Comparison of ENCODE assay signal across 21 cellular contexts in genomic region chr11:72010529-72011233, GRCh38. TPM values are rescaled to one million over a fixed set of nuclear protein-coding genes. Genes with fewer than 3 reads are reported as not detected.
DNase-seq lines count a peak whose midpoint lies in the region; ATAC-seq and FAIRE-seq lines count a peak whose summit lies in the region.
"Had no signal": no experiment of that assay in that cellular context is flagged by ENCODE, and none has a peak within 500 bp of the region (broad histone marks: within the 10 kb centered on the region; RNA-seq: fewer than 3 reads in every experiment).

No MANE protein-coding gene starts in this region.

- H3K27ac Mint-ChIP-seq in activated CD4-positive, alpha-beta memory T cell treated with anti-CD3 and anti-CD28 coated beads for 36 hours: peak overlapping the region; percentile 40
- H3K27ac Mint-ChIP-seq in activated CD4-positive, alpha-beta memory T cell treated with anti-CD3 and anti-CD28 coated beads, Interleukin-2, amount 10 ng/mL, durations not matched to agents 7 days and 5 days: no peak overlapping the region
- H3K27ac Mint-ChIP-seq in naive thymus-derived CD4-positive, alpha-beta T cell: peak overlapping the region in 7 of 9 donors; percentile 17 to 77 (median 43)

- ATAC-seq in naive thymus-derived CD4-positive, alpha-beta T cell: no peak
- no peak for ATAC-seq in HG03280 (IDR thresholded peaks at IDR 0.05; ENCODE audit: unreplicated experiment)
- ATAC-seq: foreskin keratinocyte had no signal

- intact Hi-C loops in activated CD4-positive, alpha-beta memory T cell treated with anti-CD3 and anti-CD28 coated beads for 36 hours (cut with micrococcal nuclease): no loop called here
- intact Hi-C loops in naive thymus-derived CD4-positive, alpha-beta T cell (cut with micrococcal nuclease): no loop called here

- POLR2A ChIA-PET in activated CD4-positive, alpha-beta memory T cell treated with anti-CD3 and anti-CD28 coated beads for 36 hours (lab: Charles Lee): no interaction called here
- POLR2A ChIA-PET in activated CD4-positive, alpha-beta memory T cell treated with anti-CD3 and anti-CD28 coated beads, Interleukin-2, amount 10 ng/mL, durations not matched to agents 7 days and 5 days (lab: Charles Lee): interaction anchor here (1.8 kb wide), 1 partner anchor 13 kb away, joined by 8 read pairs; the partner anchor contains the start of gene IL18BP
- POLR2A ChIA-PET in naive thymus-derived CD4-positive, alpha-beta T cell (lab: Charles Lee): interaction anchor here (1.0 kb wide), 2 partner anchors 11 to 23 kb away, joined by 3 to 4 read pairs; no protein-coding TSS in a partner anchor

- no peaks in the 10 kb centered on the region for H3K27me3 Mint-ChIP-seq in activated CD4-positive, alpha-beta memory T cell treated with anti-CD3 and anti-CD28 coated beads for 36 hours
- no peaks in the 10 kb centered on the region for H3K27me3 Mint-ChIP-seq in activated CD4-positive, alpha-beta memory T cell treated with anti-CD3 and anti-CD28 coated beads, Interleukin-2, amount 10 ng/mL, durations not matched to agents 7 days and 5 days
- no peaks in the 10 kb centered on the region for H3K27me3 Mint-ChIP-seq in naive thymus-derived CD4-positive, alpha-beta T cell
- H3K27me3 Mint-ChIP-seq: stimulated activated naive CD8-positive, alpha-beta T cell treated with anti-CD3 and anti-CD28 coated beads, Interleukin-15, Interleukin-2, amounts not matched to agents 100 ng/mL and 50 ng/mL, for 24 hours had no signal

- H3K4me1 ChIP-seq in naive thymus-derived CD4-positive, alpha-beta T cell (ENCODE audit: control insufficient read depth in 2 of 2, insufficient read depth in 2 of 2, low read length in 2 of 2): no peaks in the 10 kb centered on the region
- H3K4me1 ChIP-seq: foreskin keratinocyte had no signal

- no peaks in the 10 kb centered on the region for H3K4me1 Mint-ChIP-seq in activated CD4-positive, alpha-beta memory T cell treated with anti-CD3 and anti-CD28 coated beads for 36 hours (ENCODE audit: low read depth)
- no peaks in the 10 kb centered on the region for H3K4me1 Mint-ChIP-seq in activated CD4-positive, alpha-beta memory T cell treated with anti-CD3 and anti-CD28 coated beads, Interleukin-2, amount 10 ng/mL, durations not matched to agents 7 days and 5 days
- peaks cover 0 to 14% (median 5%) of the 10 kb centered on the region in 7 donors for H3K4me1 Mint-ChIP-seq in naive thymus-derived CD4-positive, alpha-beta T cell
- H3K4me1 Mint-ChIP-seq: CD14-positive monocyte had no signal

- peaks cover 49% of the 10 kb centered on the region for H3K36me3 Mint-ChIP-seq in activated CD4-positive, alpha-beta memory T cell treated with anti-CD3 and anti-CD28 coated beads for 36 hours
- peaks cover 76% of the 10 kb centered on the region for H3K36me3 Mint-ChIP-seq in activated CD4-positive, alpha-beta memory T cell treated with anti-CD3 and anti-CD28 coated beads, Interleukin-2, amount 10 ng/mL, durations not matched to agents 7 days and 5 days (ENCODE audit: low read depth)
- H3K36me3 Mint-ChIP-seq in naive thymus-derived CD4-positive, alpha-beta T cell: peaks cover 15 to 62% (median 32%) of the 10 kb centered on the region in 5 donors

- no peaks in the 10 kb centered on the region for H3K9me3 ChIP-seq in naive thymus-derived CD4-positive, alpha-beta T cell (ENCODE audit: control insufficient read depth in 2 of 3, low read length in 3 of 3)
- H3K9me3 ChIP-seq: vagina had no signal

- FAIRE-seq in frontal cortex (lab: Jason Lieb, UNC): no peak
- FAIRE-seq: A204.1, endothelial cell of umbilical vein had no signal

- H3K4me3 ChIP-seq in naive thymus-derived CD4-positive, alpha-beta T cell (ENCODE audit: low read length): no peak overlapping the region
- H3K4me3 ChIP-seq: GM23248, vagina had no signal

- in situ Hi-C loops in G401 (cut with HindIII; ENCODE audit: low sequenced_read_pairs): no loop called here

- no peaks in the 10 kb centered on the region for H3K9me3 Mint-ChIP-seq in activated CD4-positive, alpha-beta memory T cell treated with anti-CD3 and anti-CD28 coated beads for 36 hours
- no peaks in the 10 kb centered on the region for H3K9me3 Mint-ChIP-seq in activated CD4-positive, alpha-beta memory T cell treated with anti-CD3 and anti-CD28 coated beads, Interleukin-2, amount 10 ng/mL, durations not matched to agents 7 days and 5 days
- H3K9me3 Mint-ChIP-seq in naive thymus-derived CD4-positive, alpha-beta T cell: peaks cover 0 to 2% (median 0%) of the 10 kb centered on the region in 11 donors
- H3K9me3 Mint-ChIP-seq: stimulated activated naive CD8-positive, alpha-beta T cell treated with anti-CD3 and anti-CD28 coated beads, Interleukin-15, Interleukin-2, amounts not matched to agents 100 ng/mL and 50 ng/mL, for 24 hours had no signal

- CTCF ChIA-PET in activated CD4-positive, alpha-beta memory T cell treated with anti-CD3 and anti-CD28 coated beads for 36 hours (lab: Charles Lee): no interaction called here
- CTCF ChIA-PET in activated CD4-positive, alpha-beta memory T cell treated with anti-CD3 and anti-CD28 coated beads, Interleukin-2, amount 10 ng/mL, durations not matched to agents 7 days and 5 days (lab: Charles Lee): no interaction called here
- CTCF ChIA-PET in naive thymus-derived CD4-positive, alpha-beta T cell (lab: Charles Lee): interaction anchor here (0.6 kb wide), 1 partner anchor 735 kb away, joined by 5 read pairs; no protein-coding TSS in a partner anchor

- DNase-seq in activated CD4-positive, alpha-beta memory T cell treated with anti-CD3 and anti-CD28 coated beads for 36 hours: no peak
- no peak for DNase-seq in activated CD4-positive, alpha-beta memory T cell treated with anti-CD3 and anti-CD28 coated beads, Interleukin-2, amount 10 ng/mL, durations not matched to agents 7 days and 5 days
- DNase-seq in G401 (ENCODE audit: low spot score) (peak; percentile 74), cerebellar cortex (ENCODE audit: low spot score) (peak; percentile 63), glomerular visceral epithelial cell (ENCODE audit: extremely low spot score) (no peak), frontal cortex (ENCODE audit: low spot score in 2 of 2) (no peak)
- DNase-seq in naive thymus-derived CD4-positive, alpha-beta T cell: no peak
- DNase-seq: cerebellar nuclear complex, DND-41, foreskin keratinocyte, GM23248, NCI-H1092 treated with DMSO at 0.1 percent for 48 hours, NCI-H2107, NCI-H69 had no signal

- H3K36me3 ChIP-seq in naive thymus-derived CD4-positive, alpha-beta T cell (ENCODE audit: control insufficient read depth in 2 of 3, insufficient read depth in 3 of 3, low read length in 3 of 3): peaks cover 62 to 99% (median 84%) of the 10 kb centered on the region in 3 experiments

- H3K27me3 ChIP-seq in naive thymus-derived CD4-positive, alpha-beta T cell (ENCODE audit: control insufficient read depth in 2 of 2, insufficient read depth in 2 of 2, low read length in 2 of 2): no peaks in the 10 kb centered on the region
- H3K27me3 ChIP-seq: foreskin keratinocyte, vagina had no signal

- H3K4me3 Mint-ChIP-seq in activated CD4-positive, alpha-beta memory T cell treated with anti-CD3 and anti-CD28 coated beads for 36 hours: no peak overlapping the region
- H3K4me3 Mint-ChIP-seq in activated CD4-positive, alpha-beta memory T cell treated with anti-CD3 and anti-CD28 coated beads, Interleukin-2, amount 10 ng/mL, durations not matched to agents 7 days and 5 days: no peak overlapping the region
- no peak overlapping the region for H3K4me3 Mint-ChIP-seq in naive thymus-derived CD4-positive, alpha-beta T cell
- H3K4me3 Mint-ChIP-seq: CD14-positive monocyte; stimulated activated naive CD8-positive, alpha-beta T cell treated with anti-CD3 and anti-CD28 coated beads, Interleukin-15, Interleukin-2, amounts not matched to agents 100 ng/mL and 50 ng/mL, for 24 hours had no signal

- H3K27ac ChIP-seq in naive thymus-derived CD4-positive, alpha-beta T cell (ENCODE audit: low read depth, low read length): peak overlapping the region; percentile 44
- H3K27ac ChIP-seq: foreskin keratinocyte, GM23248, KMS-11, vagina had no signal

RNA-seq across cellular contexts. Expression of gene IL18BP, which starts 12.0 kb away (rescaled TPM):
- total RNA-seq in activated CD4-positive, alpha-beta memory T cell treated with anti-CD3 and anti-CD28 coated beads for 36 hours: 1 to 10 TPM; 6.6 to 9.3 TPM
- 10 to 100 TPM; 12.4 to 14.0 TPM for total RNA-seq in activated CD4-positive, alpha-beta memory T cell treated with anti-CD3 and anti-CD28 coated beads, Interleukin-2, amount 10 ng/mL, durations not matched to agents 7 days and 5 days
- 0.25 and 5.6 TPM in 2 replicates for total RNA-seq in G401 (2014; rRNA removed; shearing (Covaris generic))
- 10 to 100 TPM; 17.6 to 30.2 (median 23.1) TPM for total RNA-seq in naive thymus-derived CD4-positive, alpha-beta T cell
- 10 to 100 TPM; 14.4 to 15.1 TPM for polyA plus RNA-seq in naive thymus-derived CD4-positive, alpha-beta T cell
- 1.6 TPM for total RNA-seq in frontal cortex

Comparison
In these comparisons a context has a peak if more than half of its experiments do, and no peak if none do; other contexts are left out.
1. DNase-seq: peak in G401 (single experiment) and cerebellar cortex (single experiment); none in activated CD4-positive, alpha-beta memory T cell treated with anti-CD3 and anti-CD28 coated beads for 36 hours (single experiment), activated CD4-positive, alpha-beta memory T cell treated with anti-CD3 and anti-CD28 coated beads, Interleukin-2, amount 10 ng/mL, durations not matched to agents 7 days and 5 days (single experiment), naive thymus-derived CD4-positive, alpha-beta T cell (0 of 9), glomerular visceral epithelial cell (single experiment) and frontal cortex (0 of 2).